Comparison of ENCODE assay signal across 19 cellular contexts in genomic region chr1:159753386-159753785, GRCh38. TPM values are rescaled to one million over a fixed set of nuclear protein-coding genes. Genes with fewer than 3 reads are reported as not detected.
A peak's percentile ranks its signal among the peaks of the same experiment; 100 is the strongest.
DNase-seq lines count a peak whose midpoint lies in the region; ATAC-seq, FAIRE-seq and TF ChIP-seq lines count a peak whose summit lies in the region.
"Had no signal": no experiment of that assay in that cellular context is flagged by ENCODE, and none has a peak within 500 bp of the region (broad histone marks: within the 10 kb centered on the region; RNA-seq: fewer than 3 reads in every experiment).

No MANE protein-coding gene starts in this region.

- H3K9ac ChIP-seq in KMS-11 (no peak overlapping the region), colonic mucosa (ENCODE audit: low read depth in 2 of 2, low read length in 2 of 2) (no peak overlapping the region)

- CTCF ChIA-PET in activated CD8-positive, alpha-beta T cell treated with anti-CD3 and anti-CD28 coated beads for 36 hours (lab: Charles Lee): no interaction called here

- H3K27me3 ChIP-seq in KMS-11 (ENCODE audit: insufficient read depth, low read depth): no peaks in the 10 kb centered on the region
- H3K27me3 ChIP-seq in colonic mucosa: no peaks in the 10 kb centered on the region
- no peaks in the 10 kb centered on the region for H3K27me3 ChIP-seq in lower lobe of right lung (ENCODE audit: low read depth)
- H3K27me3 ChIP-seq in small intestine (ENCODE audit: control insufficient read depth in 2 of 2, insufficient read depth in 2 of 2, low read length in 2 of 2): peaks cover 0 to 2% of the 10 kb centered on the region in 2 donors

- H3K4me1 ChIP-seq in KMS-11 (ENCODE audit: low read depth, poor library complexity, severe bottlenecking) (no peaks in the 10 kb centered on the region), colonic mucosa (no peaks in the 10 kb centered on the region), lower lobe of right lung (peaks cover 46% of the 10 kb centered on the region), small intestine (ENCODE audit: control insufficient read depth in 2 of 2, insufficient read depth in 1 of 2, low read depth in 1 of 2, low read length in 1 of 2) (peaks cover 0 to 7% of the 10 kb centered on the region in 2 donors)

- H3K36me3 ChIP-seq in KMS-11 (ENCODE audit: insufficient read depth) (no peaks in the 10 kb centered on the region), colonic mucosa (no peaks in the 10 kb centered on the region), lower lobe of right lung (no peaks in the 10 kb centered on the region), small intestine (ENCODE audit: control insufficient read depth in 2 of 2, insufficient read depth in 2 of 2, low read length in 2 of 2) (no peaks in the 10 kb centered on the region)

- H3K27ac Mint-ChIP-seq in activated CD8-positive, alpha-beta T cell treated with anti-CD3 and anti-CD28 coated beads for 36 hours: no peak overlapping the region
- H3K27ac Mint-ChIP-seq: CD8-positive, alpha-beta memory T cell; H9 had no signal

- H3K9me3 ChIP-seq in colonic mucosa (no peaks in the 10 kb centered on the region), lower lobe of right lung (no peaks in the 10 kb centered on the region), small intestine (ENCODE audit: control insufficient read depth, low read depth) (no peaks in the 10 kb centered on the region)

- no peaks in the 10 kb centered on the region for H3K9me3 Mint-ChIP-seq in activated CD8-positive, alpha-beta T cell treated with anti-CD3 and anti-CD28 coated beads for 36 hours
- H3K9me3 Mint-ChIP-seq: CD8-positive, alpha-beta memory T cell; H9 had no signal

- no peaks in the 10 kb centered on the region for H3K36me3 Mint-ChIP-seq in activated CD8-positive, alpha-beta T cell treated with anti-CD3 and anti-CD28 coated beads for 36 hours (ENCODE audit: low read depth)
- H3K36me3 Mint-ChIP-seq: CD8-positive, alpha-beta memory T cell had no signal

- intact Hi-C loops in colonic mucosa (cut with DNase I) (no loop called here), lower lobe of right lung (cut with DNase I) (no loop called here)
- intact Hi-C loops in activated CD8-positive, alpha-beta T cell treated with anti-CD3 and anti-CD28 coated beads for 36 hours (cut with micrococcal nuclease): no loop called here

- H3K4me3 Mint-ChIP-seq in activated CD8-positive, alpha-beta T cell treated with anti-CD3 and anti-CD28 coated beads for 36 hours: no peak overlapping the region
- H3K4me3 Mint-ChIP-seq: CD8-positive, alpha-beta memory T cell; H9 had no signal

- peak in 1 of 2 donors; percentile 27 for ATAC-seq in lower lobe of right lung
- no peak for ATAC-seq in activated CD8-positive, alpha-beta T cell treated with anti-CD3 and anti-CD28 coated beads for 36 hours

- H3K4me1 Mint-ChIP-seq in activated CD8-positive, alpha-beta T cell treated with anti-CD3 and anti-CD28 coated beads for 36 hours (ENCODE audit: low read depth): no peaks in the 10 kb centered on the region
- H3K4me1 Mint-ChIP-seq: CD8-positive, alpha-beta memory T cell; H9 had no signal

- peaks cover 3% of the 10 kb centered on the region for H3K27me3 Mint-ChIP-seq in activated CD8-positive, alpha-beta T cell treated with anti-CD3 and anti-CD28 coated beads for 36 hours

- H3K79me2 ChIP-seq in KMS-11 (ENCODE audit: insufficient read depth, low read depth): no peaks in the 10 kb centered on the region

- POLR2A ChIA-PET in activated CD8-positive, alpha-beta T cell treated with anti-CD3 and anti-CD28 coated beads for 36 hours (lab: Charles Lee): no interaction called here

- H3K27ac ChIP-seq in KMS-11: no peak overlapping the region
- H3K27ac ChIP-seq in colonic mucosa: peak overlapping the region; percentile 67
- H3K27ac ChIP-seq in lower lobe of right lung: peak overlapping the region; percentile 34
- H3K27ac ChIP-seq in small intestine (ENCODE audit: low read depth in 1 of 2, low read length in 1 of 2): peak overlapping the region; percentile 55 to 57

- TF ChIP-seq CTCF in KMS-11 (conservative IDR thresholded peaks at IDR 0.05; ENCODE audit: low read depth, low read length) (no peak), colonic mucosa (IDR thresholded peaks at IDR 0.05) (no peak), lower lobe of right lung (IDR thresholded peaks at IDR 0.05) (no peak)
- TF ChIP-seq CTCF in activated CD8-positive, alpha-beta T cell treated with anti-CD3 and anti-CD28 coated beads for 36 hours (IDR thresholded peaks at IDR 0.05): no peak

- FAIRE-seq in small intestine (lab: Jason Lieb, UNC): peak; percentile 57

- H2AFZ ChIP-seq in KMS-11 (ENCODE audit: low read depth): 0 out of 2 replicates have a peak overlapping the region, but pooled peaks have one; percentile 1

- DNase-seq in colonic mucosa: peak; percentile 65
- DNase-seq in lower lobe of right lung: no peak
- DNase-seq in small intestine: peak; percentile 86
- DNase-seq in activated CD8-positive, alpha-beta T cell treated with anti-CD3 and anti-CD28 coated beads for 36 hours: no peak
- DNase-seq in RKO (ENCODE audit: low spot score): no peak
- no peak for DNase-seq in NCI-H187 treated with DMSO at 0.1 percent for 48 hours (lab: John Stamatoyannopoulos, UW)
- DNase-seq: CD8-positive, alpha-beta memory T cell; DMS 273 treated with DMSO at 0.1 percent for 48 hours; H9; Karpas-422; NCI-H2029; NCI-H2171 treated with DMSO at 0.1 percent for 48 hours; NCI-H774; SHP77 treated with DMSO at 0.1 percent for 48 hours had no signal

- 11 to 56% (median 30%) methylated on average over 4 of the region's 4 CpGs for WGBS in small intestine, 3 donors

- H4K20me1 ChIP-seq in KMS-11 (ENCODE audit: insufficient read depth): no peaks in the 10 kb centered on the region

- H3K4me2 ChIP-seq in KMS-11: no peak overlapping the region

- H3K4me3 ChIP-seq in KMS-11 (IDR thresholded peaks at IDR 0.05; ENCODE audit: insufficient read depth, low read depth, low read length) (no peak overlapping the region), colonic mucosa (no peak overlapping the region), lower lobe of right lung (no peak overlapping the region), small intestine (ENCODE audit: low read depth in 1 of 2, low read length in 2 of 2) (no peak overlapping the region)

RNA-seq across cellular contexts. Expression of gene DUSP23, which starts 27.4 kb away (rescaled TPM):
- total RNA-seq in colonic mucosa (10 to 100 TPM; 43.3 to 50.4 TPM), lower lobe of right lung (55.5 TPM)
- 100 to 1,000 TPM in 1 of 3 donors, 10 to 100 TPM in 2; 83.5 to 128 (median 87.2) TPM for polyA plus RNA-seq in small intestine
- total RNA-seq in activated CD8-positive, alpha-beta T cell treated with anti-CD3 and anti-CD28 coated beads for 36 hours: 10 to 100 TPM; 27.2 TPM

RNA-seq across cellular contexts. Expression of gene CRP, which starts 39.0 kb away (rescaled TPM):
- 1 to 10 TPM in 1 of 2 donors, not detected in 1; 1.9 TPM for total RNA-seq in colonic mucosa
- not detected for total RNA-seq in lower lobe of right lung
- polyA plus RNA-seq in small intestine: under 1 TPM in 1 of 3 donors, not detected in 2; 0.21 TPM
- not detected for total RNA-seq in activated CD8-positive, alpha-beta T cell treated with anti-CD3 and anti-CD28 coated beads for 36 hours
- total RNA-seq: CD8-positive, alpha-beta memory T cell; Daoy; H9; NCI-H460 had no signal
- polyA plus RNA-seq: AG04450; BJ; CD8-positive, alpha-beta memory T cell had no signal

RNA-seq across cellular contexts. Expression of gene FCRL6, which starts 48.8 kb away (rescaled TPM):
- not detected for total RNA-seq in colonic mucosa
- 2.3 TPM for total RNA-seq in lower lobe of right lung
- under 1 TPM in 2 of 3 donors, not detected in 1; 0.40 to 0.81 TPM for polyA plus RNA-seq in small intestine
- under 1 TPM in 1 of 2 experiments, not detected in 1; 0.20 TPM for total RNA-seq in activated CD8-positive, alpha-beta T cell treated with anti-CD3 and anti-CD28 coated beads for 36 hours
- total RNA-seq: Daoy, H9, NCI-H460 had no signal
- polyA plus RNA-seq: AG04450, BJ had no signal

Comparison
In these comparisons a context has a peak if more than half of its experiments do, and no peak if none do; other contexts are left out.
1. DNase-seq: peak in colonic mucosa (single experiment) and small intestine (single experiment); none in lower lobe of right lung (single experiment), activated CD8-positive, alpha-beta T cell treated with anti-CD3 and anti-CD28 coated beads for 36 hours (single experiment), RKO (single experiment) and NCI-H187 treated with DMSO at 0.1 percent for 48 hours (single experiment).